In genomic region chr6:30614843-30615218, GRCh38 we compare ENCODE assay signal across 1 cellular context.
TF ChIP-seq lines count a peak whose summit lies in the region.

No MANE protein-coding gene starts in this region.

TF ChIP-seq in SK-N-SH, 30 proteins besides CTCF, POLR2A, EP300 and RAD21:
- TF ChIP-seq FOXJ3 (CRISPR knock-in tag; IDR thresholded peaks at IDR 0.05) (0 out of 2 replicates have a peak, but pooled peaks have one; percentile 27), FOSL2 (IDR thresholded peaks at IDR 0.05; ENCODE audit: borderline replicate concordance, low read depth) (no peak), ZBTB33 (IDR thresholded peaks at IDR 0.05; ENCODE audit: borderline replicate concordance, low read depth) (no peak), RFX5 (IDR thresholded peaks at IDR 0.05; ENCODE audit: low read length) (0 out of 2 replicates have a peak, but pooled peaks have one; percentile 13), NFIC (IDR thresholded peaks at IDR 0.05; ENCODE audit: borderline replicate concordance) (no peak), POLR2AphosphoS5 (IDR thresholded peaks at IDR 0.05; ENCODE audit: low read depth, low read length) (peak; percentile 13), JUND (IDR thresholded peaks at IDR 0.05) (peak; percentile 32), ELF1 (IDR thresholded peaks at IDR 0.05) (no peak), TEAD4 (IDR thresholded peaks at IDR 0.05; ENCODE audit: borderline replicate concordance, insufficient read depth) (no peak), RCOR1 (IDR thresholded peaks at IDR 0.05; ENCODE audit: low read length) (no peak), MEF2A (IDR thresholded peaks at IDR 0.05; ENCODE audit: borderline replicate concordance, low read depth) (no peak), MXI1 (IDR thresholded peaks at IDR 0.05; ENCODE audit: low read depth, low read length) (peak; percentile 77), YY1 (IDR thresholded peaks at IDR 0.05; ENCODE audit: low read depth) (peak; percentile 90), PBX3 (IDR thresholded peaks at IDR 0.05) (no peak), SMC3 (IDR thresholded peaks at IDR 0.05; ENCODE audit: low read depth, low read length) (no peak), TCF12 (IDR thresholded peaks at IDR 0.05) (no peak), USF1 (IDR thresholded peaks at IDR 0.05; ENCODE audit: borderline replicate concordance, low read depth) (no peak), SIN3A (IDR thresholded peaks at IDR 0.05; ENCODE audit: borderline replicate concordance, low read depth, low read length) (0 out of 2 replicates have a peak, but pooled peaks have one; percentile 6), IRF3 (IDR thresholded peaks at IDR 0.05; ENCODE audit: low read depth, low read length) (no peak), FOXM1 (IDR thresholded peaks at IDR 0.05; ENCODE audit: low read depth) (no peak), CHD2 (IDR thresholded peaks at IDR 0.05; ENCODE audit: low read length, partially characterized antibody) (no peak), REST (IDR thresholded peaks at IDR 0.05; ENCODE audit: low read depth, low read length) (peak; percentile 64; the same call in 1 of the 2 replicates), TAF1 (IDR thresholded peaks at IDR 0.05; ENCODE audit: borderline replicate concordance, low read depth, low read length) (peak; percentile 85), GABPA (IDR thresholded peaks at IDR 0.05; ENCODE audit: low read depth) (no peak), RXRA (IDR thresholded peaks at IDR 0.05; ENCODE audit: borderline replicate concordance, low read depth) (no peak), MAX (IDR thresholded peaks at IDR 0.05; ENCODE audit: low read depth) (no peak), EZH2phosphoT487 (IDR thresholded peaks at IDR 0.05; ENCODE audit: borderline replicate concordance, low read depth) (no peak), USF2 (IDR thresholded peaks at IDR 0.05; ENCODE audit: borderline replicate concordance, low read depth, low read length) (no peak), GATA2 (CRISPR knock-in tag; IDR thresholded peaks at IDR 0.05) (no peak), NRF1 (IDR thresholded peaks at IDR 0.05; ENCODE audit: low read depth, low read length) (0 out of 2 replicates have a peak, but pooled peaks have one; percentile 13)
